Comparison of ENCODE assay signal across 10 cellular contexts in genomic region chr9:88303785-88304495, GRCh38.
A peak's percentile ranks its signal among the peaks of the same experiment; 100 is the strongest.
DNase-seq lines count a peak whose midpoint lies in the region; ATAC-seq, FAIRE-seq and TF ChIP-seq lines count a peak whose summit lies in the region.
"Had no signal": no experiment of that assay in that cellular context is flagged by ENCODE, and none has a peak within 500 bp of the region (broad histone marks: within the 10 kb centered on the region; RNA-seq: fewer than 3 reads in every experiment).

No MANE protein-coding gene starts in this region.

- H3K27ac ChIP-seq in smooth muscle cell (ENCODE audit: low read depth) (no peak overlapping the region), ovary (no peak overlapping the region), caudate nucleus (ENCODE audit: low read depth, low read length) (no peak overlapping the region)

- no peaks in the 10 kb centered on the region for H3K36me3 ChIP-seq in bronchial epithelial cell (ENCODE audit: control insufficient read depth, insufficient read depth, low read length)
- H3K36me3 ChIP-seq in smooth muscle cell (ENCODE audit: low read depth) = no peaks in the 10 kb centered on the region
- no peaks in the 10 kb centered on the region for H3K36me3 ChIP-seq in ovary

- H4K20me1 ChIP-seq in smooth muscle cell (ENCODE audit: low read depth) = no peaks in the 10 kb centered on the region

- intact Hi-C loops in ovary (cut with DNase I) = no loop called here

- 71% methylated on average over 4 of the region's 4 CpGs for WGBS in smooth muscle cell (ENCODE audit: low lambda C conversion rate)
- 40 to 56% (median 50%) methylated on average over 4 of the region's 4 CpGs for WGBS in ovary, 3 donors

- TF ChIP-seq CTCF in AG10803 (conservative IDR thresholded peaks at IDR 0.05; ENCODE audit: low read length) = no peak
- no peak for TF ChIP-seq CTCF in bronchial epithelial cell (IDR thresholded peaks at IDR 0.05; ENCODE audit: insufficient read depth, low read length, severe bottlenecking)
- no peak for TF ChIP-seq CTCF in smooth muscle cell (IDR thresholded peaks at IDR 0.05; ENCODE audit: borderline replicate concordance, insufficient read depth, poor library complexity, severe bottlenecking)
- TF ChIP-seq CTCF in ovary (IDR thresholded peaks at IDR 0.05) = no peak

- H3K9me3 ChIP-seq in smooth muscle cell (replicated peaks; ENCODE audit: low read depth) (no peaks in the 10 kb centered on the region), ovary (no peaks in the 10 kb centered on the region)

- TF ChIP-seq EP300 in ovary (IDR thresholded peaks at IDR 0.05) = no peak

- DNase-seq in AG10803 (ENCODE audit: low read depth) (peak; percentile 41), bronchial epithelial cell (ENCODE audit: low read depth) (peak; percentile 16), COLO668 (lab: John Stamatoyannopoulos, UW; ENCODE audit: unreplicated experiment) (no peak), smooth muscle cell (lab: John Stamatoyannopoulos, UW; ENCODE audit: unreplicated experiment) (no peak), ovary (no peak), caudate nucleus (lab: John Stamatoyannopoulos, UW) (no peak)
- DNase-seq: activated B cell treated with CpG ODN at 0.5 μM for 24 hours had no signal

- H2AFZ ChIP-seq in smooth muscle cell (ENCODE audit: low read depth) = no peak overlapping the region

- H3K4me3 ChIP-seq in AG10803 (ENCODE audit: low read length) = no peak overlapping the region
- no peak overlapping the region for H3K4me3 ChIP-seq in bronchial epithelial cell (ENCODE audit: low read depth, low read length)
- H3K4me3 ChIP-seq in smooth muscle cell = no peak overlapping the region
- H3K4me3 ChIP-seq in ovary = no peak overlapping the region

- no peak for FAIRE-seq in bronchial epithelial cell (lab: Jason Lieb, UNC)
- FAIRE-seq: keratinocyte had no signal

- H3K4me2 ChIP-seq in smooth muscle cell = no peak overlapping the region

- H3F3A ChIP-seq in smooth muscle cell (ENCODE audit: low read depth) = no peaks in the 10 kb centered on the region

- H3K4me1 ChIP-seq in smooth muscle cell (ENCODE audit: low read depth) = no peaks in the 10 kb centered on the region
- no peaks in the 10 kb centered on the region for H3K4me1 ChIP-seq in ovary (ENCODE audit: insufficient read depth)

- no peak for TF ChIP-seq POLR2A in ovary (IDR thresholded peaks at IDR 0.05)

- peak; percentile 90 for ATAC-seq in GM19452 (IDR thresholded peaks at IDR 0.05; ENCODE audit: unreplicated experiment)
- peak; percentile 92 for ATAC-seq in HG03558 (IDR thresholded peaks at IDR 0.05; ENCODE audit: extremely low read depth, unreplicated experiment)

- H3K27me3 ChIP-seq in bronchial epithelial cell (ENCODE audit: control insufficient read depth, insufficient read depth, low read length) (no peaks in the 10 kb centered on the region), smooth muscle cell (ENCODE audit: low read depth) (no peaks in the 10 kb centered on the region), ovary (no peaks in the 10 kb centered on the region)

- no peaks in the 10 kb centered on the region for H3K79me2 ChIP-seq in smooth muscle cell (ENCODE audit: low read depth)

- no peak overlapping the region for H3K9ac ChIP-seq in smooth muscle cell (ENCODE audit: low read depth)

Comparison
In these comparisons a context has a peak if more than half of its experiments do, and no peak if none do; other contexts are left out.
1. DNase-seq: peak in AG10803 (single experiment) and bronchial epithelial cell (single experiment); none in COLO668 (single experiment), smooth muscle cell (single experiment), ovary (0 of 5) and caudate nucleus (0 of 61).